ENCODE assay signal across 1 cellular context in genomic region chr13:110298566-110299321, GRCh38.
TF ChIP-seq lines count a peak whose summit lies in the region.

No MANE protein-coding gene starts in this region.

TF ChIP-seq in GM23338, 12 proteins besides CTCF, POLR2A, EP300 and RAD21 (continued from another document):
- TF ChIP-seq ZNF462 (CRISPR knock-in tag; IDR thresholded peaks at IDR 0.05) = no peak
- TF ChIP-seq ZNF331 (CRISPR knock-in tag; IDR thresholded peaks at IDR 0.05; ENCODE audit: low read depth) = no peak
- no peak for TF ChIP-seq REST (IDR thresholded peaks at IDR 0.05; ENCODE audit: unreplicated experiment)
